Comparison of ENCODE assay signal across 16 cellular contexts in the genomic region with DNA sequence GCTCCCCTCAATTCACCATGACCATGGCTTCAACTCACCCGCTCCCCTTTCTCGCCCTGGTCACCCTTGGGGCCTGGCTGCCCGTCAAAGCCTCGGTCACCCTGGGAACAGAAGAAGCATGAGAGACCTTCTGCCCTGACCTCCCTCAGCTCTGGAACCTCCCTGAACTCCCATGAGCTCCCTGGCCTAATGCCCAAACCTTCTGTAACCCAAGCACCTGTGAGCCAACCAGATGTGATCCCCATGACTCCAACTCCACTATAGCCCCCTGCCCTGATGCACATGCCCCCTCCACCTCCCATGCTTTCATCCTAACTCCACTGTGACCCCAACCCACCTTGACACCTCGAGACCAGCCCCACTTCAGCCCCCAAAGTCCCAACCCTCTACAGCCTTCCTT. TPM values are rescaled to one million over a fixed set of nuclear protein-coding genes. Genes with fewer than 3 reads are reported as not detected.
DNase-seq lines count a peak whose midpoint lies in the region; ATAC-seq and TF ChIP-seq lines count a peak whose summit lies in the region.
"Had no signal": no experiment of that assay in that cellular context is flagged by ENCODE, and none has a peak within 500 bp of the region (broad histone marks: within the 10 kb centered on the region; RNA-seq: fewer than 3 reads in every experiment).

No MANE protein-coding gene starts in this region.

- peaks cover 62% of the 10 kb centered on the region for H3K4me1 Mint-ChIP-seq in dendritic cell treated with granulocyte-macrophage colony-stimulating factor and Interleukin-4, amounts not matched to agents 40 ng/mL and 50 ng/mL, for 4 days (ENCODE audit: low read depth)
- H3K4me1 Mint-ChIP-seq in osteocyte (ENCODE audit: unreplicated experiment) = peaks cover 40% of the 10 kb centered on the region

- CTCF ChIA-PET in HEK293 (lab: Yijun Ruan, JAX) = interaction anchor here (0.6 to 0.7 kb wide), 2 partner anchors 69 to 1288 kb away, joined by 3 read pairs; no protein-coding TSS in a partner anchor

- peaks cover 4% of the 10 kb centered on the region for H3K27me3 Mint-ChIP-seq in dendritic cell treated with granulocyte-macrophage colony-stimulating factor and Interleukin-4, amounts not matched to agents 40 ng/mL and 50 ng/mL, for 4 days
- no peaks in the 10 kb centered on the region for H3K27me3 Mint-ChIP-seq in osteocyte (ENCODE audit: unreplicated experiment)

- H3K36me3 Mint-ChIP-seq in dendritic cell treated with granulocyte-macrophage colony-stimulating factor and Interleukin-4, amounts not matched to agents 40 ng/mL and 50 ng/mL, for 4 days (ENCODE audit: low read depth) = no peaks in the 10 kb centered on the region
- H3K36me3 Mint-ChIP-seq in osteocyte (ENCODE audit: unreplicated experiment) = peaks cover 1% of the 10 kb centered on the region

- POLR2A ChIA-PET in HEK293 (lab: Yijun Ruan, JAX) = no interaction called here

- no peaks in the 10 kb centered on the region for H3K9me3 Mint-ChIP-seq in dendritic cell treated with granulocyte-macrophage colony-stimulating factor and Interleukin-4, amounts not matched to agents 40 ng/mL and 50 ng/mL, for 4 days
- H3K9me3 Mint-ChIP-seq in osteocyte (ENCODE audit: unreplicated experiment) = no peaks in the 10 kb centered on the region

- TF ChIP-seq CTCF in HEK293 (tag by site-specific recombination; IDR thresholded peaks at IDR 0.05) = no peak
- TF ChIP-seq CTCF in RWPE2 (IDR thresholded peaks at IDR 0.05; ENCODE audit: poor library complexity, severe bottlenecking) = no peak
- TF ChIP-seq CTCF in osteocyte (IDR thresholded peaks at IDR 0.05) = no peak

- H3K27ac Mint-ChIP-seq in dendritic cell treated with granulocyte-macrophage colony-stimulating factor and Interleukin-4, amounts not matched to agents 40 ng/mL and 50 ng/mL, for 4 days = peak overlapping the region; percentile 45
- H3K27ac Mint-ChIP-seq in osteocyte (ENCODE audit: unreplicated experiment) = peak overlapping the region; percentile 13

- H3K27ac ChIP-seq in HEK293 (ENCODE audit: extremely low read depth, low read depth, low read length) (no peak overlapping the region), RWPE2 (ENCODE audit: poor library complexity, severe bottlenecking) (peak overlapping the region; percentile 89)

- H3K36me3 ChIP-seq in HEK293 (ENCODE audit: control insufficient read depth in 2 of 2, insufficient read depth in 1 of 2, low read length in 2 of 2) (no peaks in the 10 kb centered on the region), RWPE2 (ENCODE audit: low read depth) (peaks cover 98% of the 10 kb centered on the region)
- H3K36me3 ChIP-seq: BE2C had no signal

- no peak overlapping the region for H3K4me3 ChIP-seq in HEK293 (ENCODE audit: low read depth, low read length)
- H3K4me3 ChIP-seq in RWPE2 (ENCODE audit: severe bottlenecking) = no peak overlapping the region

- intact Hi-C loops in dendritic cell treated with granulocyte-macrophage colony-stimulating factor and Interleukin-4, amounts not matched to agents 40 ng/mL and 50 ng/mL, for 4 days (cut with micrococcal nuclease) = no loop called here

- H3K9me3 ChIP-seq in HEK293 (ENCODE audit: control insufficient read depth, insufficient read depth, low read depth, low read length) (no peaks in the 10 kb centered on the region), RWPE2 (ENCODE audit: severe bottlenecking) (no peaks in the 10 kb centered on the region)
- H3K9me3 ChIP-seq: BE2C had no signal

- no peak for ATAC-seq in RWPE2 (ENCODE audit: low read depth)
- ATAC-seq: PC-3, SK-N-SH treated with all-trans-retinoic acid at 6 μM for 48 hours had no signal

- H3K4me1 ChIP-seq in HEK293 (ENCODE audit: control insufficient read depth, insufficient read depth, low read length) (no peaks in the 10 kb centered on the region), RWPE2 (ENCODE audit: insufficient read depth, poor library complexity, severe bottlenecking) (peaks cover 21% of the 10 kb centered on the region)

- no peak for DNase-seq in RWPE2 (ENCODE audit: low spot score)
- no peak for DNase-seq in osteocyte (ENCODE audit: extremely low spot score, unreplicated experiment)
- no peak for DNase-seq in KG1 (lab: John Stamatoyannopoulos, UW)
- no peak for DNase-seq in NCI-H1048 (lab: John Stamatoyannopoulos, UW)
- DNase-seq in NCI-H2227 (lab: John Stamatoyannopoulos, UW; ENCODE audit: unreplicated experiment) = no peak
- DNase-seq: BE2C, DMS153, NCI-H1092, NCI-H226, NCI-H526 treated with DMSO at 0.1 percent for 48 hours, PC-3, SHP77 had no signal

- H3K27me3 ChIP-seq in RWPE2 (ENCODE audit: insufficient read depth, poor library complexity, severe bottlenecking) = no peaks in the 10 kb centered on the region
- H3K27me3 ChIP-seq: BE2C had no signal

- no peak overlapping the region for H3K4me3 Mint-ChIP-seq in dendritic cell treated with granulocyte-macrophage colony-stimulating factor and Interleukin-4, amounts not matched to agents 40 ng/mL and 50 ng/mL, for 4 days
- no peak overlapping the region for H3K4me3 Mint-ChIP-seq in osteocyte (ENCODE audit: unreplicated experiment)

TF ChIP-seq in HEK293, 187 proteins besides CTCF, POLR2A, EP300 and RAD21:
- TF ChIP-seq ZNF585B (tag by site-specific recombination; IDR thresholded peaks at IDR 0.05) (peak; percentile 20; the same call in 1 of the 2 replicates), ZNF366 (tag by site-specific recombination; conservative IDR thresholded peaks at IDR 0.05) (no peak)

RNA-seq across cellular contexts. Expression of gene UCN2, which starts 3.5 kb away (rescaled TPM):
- total RNA-seq in osteocyte = 0.81 and 0.89 TPM in 2 replicates

RNA-seq across cellular contexts. Expression of gene PFKFB4, which starts 10.5 kb away (rescaled TPM):
- 7.1 TPM in 2 replicates for total RNA-seq in osteocyte

RNA-seq across cellular contexts. Expression of gene COL7A1, which starts 28.0 kb away (rescaled TPM):
- 16.6 and 18.9 TPM in 2 replicates for total RNA-seq in osteocyte

RNA-seq across cellular contexts. Expression of gene UQCRC1, which starts 42.4 kb away (rescaled TPM):
- total RNA-seq in osteocyte = 201 and 202 TPM in 2 replicates

RNA-seq across cellular contexts. Expression of gene TMEM89, which starts 54.5 kb away (rescaled TPM):
- not detected in 2 replicates for total RNA-seq in osteocyte
- total RNA-seq: H4, PC-3 had no signal
